27 cellular contexts compared by ENCODE assay signal in genomic region chr7:64978497-64979203, GRCh38.
"Had no signal": no experiment of that assay in that cellular context is flagged by ENCODE, and none has a peak within 500 bp of the region (broad histone marks: within the 10 kb centered on the region; RNA-seq: fewer than 3 reads in every experiment).

No MANE protein-coding gene starts in this region.

- H3K4me3 Mint-ChIP-seq: activated CD4-positive, alpha-beta memory T cell treated with anti-CD3 and anti-CD28 coated beads for 36 hours; activated CD4-positive, alpha-beta T cell treated with anti-CD3 and anti-CD28 coated beads, Interleukin-2, amount 10 ng/mL, durations not matched to agents 24 days and 14 days; central memory CD8-positive, alpha-beta T cell; dendritic cell treated with granulocyte-macrophage colony-stimulating factor and Interleukin-4, amounts not matched to agents 40 ng/mL and 50 ng/mL, for 4 days; nephron; stimulated activated memory B cell treated with anti-CD40 and anti-IgM and Interleukin-4, amounts not matched to agents 10 μg/mL and 1 μg/mL and 100 μg/mL, for 72 hours; stimulated activated naive CD8-positive, alpha-beta T cell treated with anti-CD3 and anti-CD28 coated beads, Interleukin-15, amount 100 ng/mL, for 72 hours had no signal

- FAIRE-seq: bronchial epithelial cell, frontal cortex had no signal

- H3K27me3 Mint-ChIP-seq: activated CD4-positive, alpha-beta memory T cell treated with anti-CD3 and anti-CD28 coated beads for 36 hours; activated CD4-positive, alpha-beta T cell treated with anti-CD3 and anti-CD28 coated beads, Interleukin-2, amount 10 ng/mL, durations not matched to agents 24 days and 14 days; central memory CD8-positive, alpha-beta T cell; dendritic cell treated with granulocyte-macrophage colony-stimulating factor and Interleukin-4, amounts not matched to agents 40 ng/mL and 50 ng/mL, for 4 days; stimulated activated memory B cell treated with anti-CD40 and anti-IgM and Interleukin-4, amounts not matched to agents 10 μg/mL and 1 μg/mL and 100 μg/mL, for 72 hours; stimulated activated naive CD8-positive, alpha-beta T cell treated with anti-CD3 and anti-CD28 coated beads, Interleukin-15, amount 100 ng/mL, for 72 hours had no signal

- ATAC-seq: activated CD4-positive, CD25-positive, alpha-beta regulatory T cell treated with anti-CD3 and anti-CD28 coated beads, Interleukin-2, amount 50 U/mL, for 24 hours; mucosa of descending colon; sciatic nerve; stimulated activated memory B cell treated with anti-CD40 and anti-IgM and Interleukin-4, amounts not matched to agents 10 μg/mL and 1 μg/mL and 100 μg/mL, for 72 hours; stimulated activated naive CD8-positive, alpha-beta T cell treated with anti-CD3 and anti-CD28 coated beads, Interleukin-15, amount 100 ng/mL, for 72 hours had no signal

- H3K27ac ChIP-seq: epithelial cell of prostate, left ventricle myocardium inferior, skin epidermis, tibial artery, WERI-Rb-1 had no signal

- H3K4me3 ChIP-seq: left ventricle myocardium inferior, mucosa of descending colon, skin epidermis, tibial artery had no signal

- H3K27ac Mint-ChIP-seq: activated CD4-positive, alpha-beta memory T cell treated with anti-CD3 and anti-CD28 coated beads for 36 hours; activated CD4-positive, alpha-beta T cell treated with anti-CD3 and anti-CD28 coated beads, Interleukin-2, amount 10 ng/mL, durations not matched to agents 24 days and 14 days; dendritic cell treated with granulocyte-macrophage colony-stimulating factor and Interleukin-4, amounts not matched to agents 40 ng/mL and 50 ng/mL, for 4 days; nephron; stimulated activated memory B cell treated with anti-CD40 and anti-IgM and Interleukin-4, amounts not matched to agents 10 μg/mL and 1 μg/mL and 100 μg/mL, for 72 hours; stimulated activated naive CD8-positive, alpha-beta T cell treated with anti-CD3 and anti-CD28 coated beads, Interleukin-15, amount 100 ng/mL, for 72 hours had no signal

- H3K4me1 Mint-ChIP-seq: activated CD4-positive, alpha-beta T cell treated with anti-CD3 and anti-CD28 coated beads, Interleukin-2, amount 10 ng/mL, durations not matched to agents 24 days and 14 days; central memory CD8-positive, alpha-beta T cell; nephron; stimulated activated memory B cell treated with anti-CD40 and anti-IgM and Interleukin-4, amounts not matched to agents 10 μg/mL and 1 μg/mL and 100 μg/mL, for 72 hours; stimulated activated naive CD8-positive, alpha-beta T cell treated with anti-CD3 and anti-CD28 coated beads, Interleukin-15, amount 100 ng/mL, for 72 hours had no signal

- DNase-seq: activated CD4-positive, alpha-beta memory T cell treated with anti-CD3 and anti-CD28 coated beads for 36 hours; activated CD4-positive, alpha-beta T cell treated with anti-CD3 and anti-CD28 coated beads, Interleukin-2, amount 10 ng/mL, durations not matched to agents 24 days and 14 days; activated CD8-positive, alpha-beta memory T cell treated with anti-CD3 and anti-CD28 coated beads, Interleukin-2, amount 50 U/mL, for 4 hours; activated gamma-delta T cell treated with Interleukin-2 at 50 U/mL for 16 hours; activated naive CD4-positive, alpha-beta T cell treated with anti-CD3 and anti-CD28 coated beads, Interleukin-2, amount 50 U/mL, for 16 hours; activated T-cell treated with anti-CD3 and anti-CD28 coated beads, Interleukin-2, amount 50 U/mL, for 1 hour; islet precursor cell; left ventricle myocardium inferior; mucosa of descending colon; posterior cingulate gyrus; stimulated activated CD4-positive, alpha-beta T cell treated with anti-CD3 and anti-CD28 coated beads, Interleukin-1b, Interleukin-23, amount 100 ng/mL, for 48 hours; stimulated activated CD4-positive, alpha-beta T cell treated with anti-CD3 and anti-CD28 coated beads, Interleukin-4, amount 100 ng/mL, for 4 hours; stimulated activated CD8-positive, alpha-beta memory T cell treated with anti-CD3 and anti-CD28 coated beads, Interleukin-4, amount 100 ng/mL, for 48 hours; stimulated activated naive CD8-positive, alpha-beta T cell treated with anti-CD3 and anti-CD28 coated beads, Interleukin-15, amount 100 ng/mL, for 72 hours; T1000; tibial artery; WERI-Rb-1 had no signal

- H3K4me1 ChIP-seq: left ventricle myocardium inferior, tibial artery had no signal

- H3K27me3 ChIP-seq: tibial artery had no signal
